Comparison of ENCODE assay signal across 34 cellular contexts in the genomic region with DNA sequence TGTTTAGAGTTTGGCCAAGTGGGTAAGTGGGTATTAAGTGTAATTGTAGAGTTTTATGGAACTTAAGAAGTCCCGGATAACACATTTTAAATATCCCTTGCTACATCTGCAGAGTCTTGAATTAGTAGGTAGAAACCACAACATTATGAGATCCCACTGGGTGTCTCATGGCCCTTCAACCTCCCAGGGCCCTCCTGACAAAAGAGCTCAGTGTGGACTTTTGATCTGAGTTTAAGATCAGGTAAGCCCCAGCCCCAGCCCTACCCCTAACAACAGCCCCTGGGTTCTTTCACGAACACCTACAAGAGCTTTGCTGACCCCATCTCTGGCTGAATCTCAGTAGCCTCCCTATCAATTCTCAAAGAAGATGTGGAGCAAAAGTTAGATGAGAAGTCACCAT.
"Had no signal": no experiment of that assay in that cellular context is flagged by ENCODE, and none has a peak within 500 bp of the region (broad histone marks: within the 10 kb centered on the region; RNA-seq: fewer than 3 reads in every experiment).

No MANE protein-coding gene starts in this region.

- H3K27me3 ChIP-seq: ascending aorta, cardiac muscle cell, dorsolateral prefrontal cortex, hepatocyte, sigmoid colon, thyroid gland, upper lobe of left lung, vagina had no signal

- ATAC-seq: gastroesophageal sphincter; left colon; psoas muscle; stimulated activated memory B cell treated with anti-CD40 and anti-IgM and Interleukin-4, amounts not matched to agents 10 μg/mL and 1 μg/mL and 100 μg/mL, for 72 hours had no signal

- DNase-seq: activated CD4-positive, alpha-beta T cell treated with anti-CD3 and anti-CD28 coated beads for 4 hours; activated CD4-positive, alpha-beta T cell treated with anti-CD3 and anti-CD28 coated beads, Interleukin-2, amount 50 U/mL, for 4 hours; activated effector memory CD4-positive, alpha-beta T cell treated with Interleukin-2 at 50 U/mL for 16 hours; activated naive CD8-positive, alpha-beta T cell treated with anti-CD3 and anti-CD28 coated beads, Interleukin-2, amount 10 ng/mL, durations not matched to agents 7 days and 5 days; activated T-cell treated with anti-CD3 and anti-CD28 coated beads for 4 hours; dorsolateral prefrontal cortex; effector memory CD4-positive, alpha-beta T cell; erythroblast; islet precursor cell; left colon; naive B cell; nucleus accumbens; psoas muscle; sigmoid colon; small intestine; stimulated activated CD4-positive, alpha-beta T cell treated with anti-CD3 and anti-CD28 coated beads, Interleukin-4, amount 100 ng/mL, for 4 hours; stimulated activated CD8-positive, alpha-beta memory T cell treated with anti-CD3 and anti-CD28 coated beads, Interleukin-4, amount 100 ng/mL, for 48 hours; substantia nigra; thyroid gland; upper lobe of left lung had no signal

- H3K4me1 Mint-ChIP-seq: mesothelial cell of epicardium; naive B cell; stimulated activated memory B cell treated with anti-CD40 and anti-IgM and Interleukin-4, amounts not matched to agents 10 μg/mL and 1 μg/mL and 100 μg/mL, for 72 hours; stimulated activated naive CD8-positive, alpha-beta T cell treated with anti-CD3 and anti-CD28 coated beads, Interleukin-15, amount 100 ng/mL, for 72 hours had no signal

- H3K27ac Mint-ChIP-seq: activated naive CD4-positive, alpha-beta T cell treated with anti-CD3 and anti-CD28 coated beads for 36 hours; activated naive CD8-positive, alpha-beta T cell treated with anti-CD3 and anti-CD28 coated beads, Interleukin-2, amount 10 ng/mL, durations not matched to agents 7 days and 5 days; activated T-cell treated with anti-CD3 and anti-CD28 coated beads, Interleukin-2, amount 50 U/mL, for 72 hours; brain; mesothelial cell of epicardium; naive B cell; stimulated activated memory B cell treated with anti-CD40 and anti-IgM and Interleukin-4, amounts not matched to agents 10 μg/mL and 1 μg/mL and 100 μg/mL, for 72 hours; stimulated activated naive CD8-positive, alpha-beta T cell treated with anti-CD3 and anti-CD28 coated beads, Interleukin-15, amount 100 ng/mL, for 72 hours had no signal

- H3K36me3 ChIP-seq: ascending aorta, cardiac muscle cell, gastroesophageal sphincter, sigmoid colon, thyroid gland, upper lobe of left lung, vagina had no signal

- H3K9me3 Mint-ChIP-seq: activated naive CD4-positive, alpha-beta T cell treated with anti-CD3 and anti-CD28 coated beads for 36 hours; activated naive CD8-positive, alpha-beta T cell treated with anti-CD3 and anti-CD28 coated beads, Interleukin-2, amount 10 ng/mL, durations not matched to agents 7 days and 5 days; activated T-cell treated with anti-CD3 and anti-CD28 coated beads, Interleukin-2, amount 50 U/mL, for 72 hours; brain; mesothelial cell of epicardium; naive B cell; stimulated activated memory B cell treated with anti-CD40 and anti-IgM and Interleukin-4, amounts not matched to agents 10 μg/mL and 1 μg/mL and 100 μg/mL, for 72 hours; stimulated activated naive CD8-positive, alpha-beta T cell treated with anti-CD3 and anti-CD28 coated beads, Interleukin-15, amount 100 ng/mL, for 72 hours had no signal

- H3K27ac ChIP-seq: ascending aorta, cardiac muscle cell, coronary artery, gastroesophageal sphincter, hepatocyte, parathyroid adenoma, psoas muscle, sigmoid colon, thyroid gland, upper lobe of left lung, vagina, VCaP had no signal

- H3K4me1 ChIP-seq: ascending aorta, gastroesophageal sphincter, parathyroid adenoma, psoas muscle, thyroid gland, vagina had no signal

- FAIRE-seq: small intestine had no signal

- H3K4me3 Mint-ChIP-seq: activated naive CD4-positive, alpha-beta T cell treated with anti-CD3 and anti-CD28 coated beads for 36 hours; activated naive CD8-positive, alpha-beta T cell treated with anti-CD3 and anti-CD28 coated beads, Interleukin-2, amount 10 ng/mL, durations not matched to agents 7 days and 5 days; brain; mesothelial cell of epicardium; naive B cell; stimulated activated memory B cell treated with anti-CD40 and anti-IgM and Interleukin-4, amounts not matched to agents 10 μg/mL and 1 μg/mL and 100 μg/mL, for 72 hours had no signal

- H3K9ac ChIP-seq: parathyroid adenoma had no signal

- H3K36me3 Mint-ChIP-seq: activated naive CD8-positive, alpha-beta T cell treated with anti-CD3 and anti-CD28 coated beads, Interleukin-2, amount 10 ng/mL, durations not matched to agents 7 days and 5 days; mesothelial cell of epicardium; naive B cell; stimulated activated memory B cell treated with anti-CD40 and anti-IgM and Interleukin-4, amounts not matched to agents 10 μg/mL and 1 μg/mL and 100 μg/mL, for 72 hours had no signal

- H3K79me2 ChIP-seq: hepatocyte, parathyroid adenoma had no signal

- H3K4me2 ChIP-seq: hepatocyte had no signal

- H3K9me3 ChIP-seq: ascending aorta, gastroesophageal sphincter, psoas muscle, sigmoid colon, thyroid gland, upper lobe of left lung, vagina had no signal

- H2AFZ ChIP-seq: hepatocyte, parathyroid adenoma had no signal

- H3K4me3 ChIP-seq: ascending aorta, cardiac muscle cell, coronary artery, dorsolateral prefrontal cortex, gastroesophageal sphincter, hepatocyte, psoas muscle, sigmoid colon, thyroid gland, upper lobe of left lung, vagina had no signal
